ENCODE assay signal across 13 cellular contexts in the genomic region with DNA sequence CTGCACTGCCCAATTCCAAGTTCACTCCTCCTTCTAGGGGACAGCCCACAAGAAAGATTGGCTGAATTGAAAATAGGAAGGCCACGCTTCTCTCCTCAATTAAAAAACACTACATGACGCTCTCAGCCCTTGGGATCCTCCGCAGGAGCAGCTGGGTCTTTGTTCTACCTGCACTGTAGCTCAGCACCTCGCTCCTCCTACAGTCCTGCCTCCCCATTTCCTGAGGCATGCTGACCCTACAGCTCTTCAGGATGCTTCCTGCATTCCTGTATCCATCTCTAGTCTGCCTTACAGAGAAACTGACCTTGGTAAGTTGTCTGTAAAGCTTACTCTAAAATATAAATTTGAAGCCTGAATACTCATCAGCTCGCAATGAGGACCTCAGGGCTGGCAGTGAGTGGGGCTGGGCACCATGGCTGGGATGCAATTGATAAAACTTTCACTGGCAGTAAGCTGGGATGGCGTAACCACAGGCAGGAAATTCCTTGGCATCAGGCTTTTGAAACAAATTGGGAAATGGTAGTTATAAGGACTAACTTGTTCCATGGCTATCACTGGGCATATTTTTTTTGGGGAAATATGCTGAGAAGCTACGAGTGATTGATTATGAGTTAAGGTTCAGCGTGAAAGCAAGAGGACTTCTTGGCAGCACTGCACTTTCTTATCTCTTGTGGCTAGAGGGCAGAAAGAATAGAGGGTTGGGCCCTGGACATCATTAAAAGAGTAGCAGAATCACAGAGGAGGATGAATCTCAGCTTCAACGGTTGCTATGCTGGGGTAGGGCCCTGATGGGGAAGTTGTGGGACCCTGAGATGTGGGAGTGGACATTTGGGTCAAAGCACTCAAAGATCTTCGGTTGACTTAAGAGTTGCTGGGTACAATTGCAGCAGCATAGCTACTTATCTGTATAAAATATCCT. TPM values are rescaled to one million over a fixed set of nuclear protein-coding genes. Genes with fewer than 3 reads are reported as not detected.
DNase-seq lines count a peak whose midpoint lies in the region; ATAC-seq, FAIRE-seq and TF ChIP-seq lines count a peak whose summit lies in the region.
"Had no signal": no experiment of that assay in that cellular context is flagged by ENCODE, and none has a peak within 500 bp of the region (broad histone marks: within the 10 kb centered on the region; RNA-seq: fewer than 3 reads in every experiment).

No MANE protein-coding gene starts in this region.

- no peak overlapping the region for H3K4me2 ChIP-seq in mammary epithelial cell (ENCODE audit: insufficient read depth, low read depth, low read length)

- dilution Hi-C loops in mammary epithelial cell (cut with HindIII; ENCODE audit: low sequenced_read_pairs) = loop anchor here (25.0 kb wide), 1 partner anchor 94 kb away; no protein-coding TSS in a partner anchor

- peaks cover 10 to 45% of the 10 kb centered on the region in 2 donors for H3K36me3 Mint-ChIP-seq in activated T-cell treated with anti-CD3 and anti-CD28 coated beads, Interleukin-2, amount 50 U/mL, for 72 hours (ENCODE audit: insufficient read depth in 2 of 2)

- H3K9me3 Mint-ChIP-seq in activated T-cell treated with anti-CD3 and anti-CD28 coated beads, Interleukin-2, amount 50 U/mL, for 72 hours = no peaks in the 10 kb centered on the region

- H2AFZ ChIP-seq in mammary epithelial cell (ENCODE audit: low read depth, low read length) = no peak overlapping the region

- no peaks in the 10 kb centered on the region for H3K9me3 ChIP-seq in mammary epithelial cell (replicated peaks; ENCODE audit: insufficient read depth, low read length)

- no TSS peak for BruUV-seq in mammary epithelial cell (replicated peaks; lab: Mats Ljungman, UMichigan)

- intact Hi-C loops in mammary epithelial cell (cut with micrococcal nuclease) = no loop called here

- no peak overlapping the region for H3K27ac ChIP-seq in mammary epithelial cell (ENCODE audit: insufficient read depth, low read depth, low read length)

- H3K36me3 ChIP-seq in mammary epithelial cell (ENCODE audit: insufficient read depth, low read length) = no peaks in the 10 kb centered on the region

- H3K4me1 Mint-ChIP-seq in activated T-cell treated with anti-CD3 and anti-CD28 coated beads, Interleukin-2, amount 50 U/mL, for 72 hours (ENCODE audit: low read depth) = peaks cover 70% of the 10 kb centered on the region

- no peak for DNase-seq in activated T-cell treated with anti-CD3 and anti-CD28 coated beads, Interleukin-2, amount 50 U/mL, for 72 hours
- DNase-seq in activated T-cell treated with anti-CD3 and anti-CD28 coated beads, Interleukin-2, amount 50 U/mL, for 48 hours = no peak
- peak; percentile 72 for DNase-seq in RPMI7951 (ENCODE audit: low read depth)
- peak; percentile 18 for DNase-seq in mammary epithelial cell
- DNase-seq in renal cortical epithelial cell (ENCODE audit: low read depth) = peak; percentile 38
- DNase-seq in HTR-8/SVneo (ENCODE audit: insufficient read length, low spot score) = no peak
- DNase-seq in cortex of kidney (lab: John Stamatoyannopoulos, UW) = no peak
- DNase-seq: AML-193, NCI-H1417 treated with DMSO at 0.1 percent for 48 hours, NCI-H510A had no signal

- H3K4me3 ChIP-seq in mammary epithelial cell (replicated peaks in 1 of 3; ENCODE audit: insufficient read depth in 1 of 3, low read depth in 2 of 3, low read length in 3 of 3) = no peak overlapping the region

- H3K27me3 Mint-ChIP-seq in activated T-cell treated with anti-CD3 and anti-CD28 coated beads, Interleukin-2, amount 50 U/mL, for 72 hours (ENCODE audit: low read depth) = no peaks in the 10 kb centered on the region

- H3K27ac Mint-ChIP-seq in activated T-cell treated with anti-CD3 and anti-CD28 coated beads, Interleukin-2, amount 50 U/mL, for 72 hours = peak overlapping the region; percentile 35

- CTCF ChIA-PET in mammary epithelial cell (lab: Charles Lee; ENCODE audit: low non-redundant PET) = no interaction called here

- no peak for TF ChIP-seq CTCF in mammary epithelial cell (conservative IDR thresholded peaks at IDR 0.05 in 1 of 2, IDR thresholded peaks at IDR 0.05 in 1 of 2; ENCODE audit: extremely low read depth in 1 of 2, insufficient read depth in 1 of 2, low read depth in 1 of 2, low read length in 2 of 2)

- H3K79me2 ChIP-seq in mammary epithelial cell (ENCODE audit: insufficient read depth, low read length) = no peaks in the 10 kb centered on the region

- H3K27me3 ChIP-seq in mammary epithelial cell (ENCODE audit: insufficient read depth, low read length) = no peaks in the 10 kb centered on the region

- peaks cover 22% of the 10 kb centered on the region for H3K4me1 ChIP-seq in mammary epithelial cell (ENCODE audit: insufficient read depth, low read length)

- H3K9ac ChIP-seq in mammary epithelial cell (ENCODE audit: insufficient read depth, low read length) = no peak overlapping the region

- peak overlapping the region; percentile 63 to 81 for H3K4me3 Mint-ChIP-seq in activated T-cell treated with anti-CD3 and anti-CD28 coated beads, Interleukin-2, amount 50 U/mL, for 72 hours

- H4K20me1 ChIP-seq in mammary epithelial cell (ENCODE audit: insufficient read depth, low read length) = no peaks in the 10 kb centered on the region

- no peak for FAIRE-seq in HTR-8/SVneo (lab: Jason Lieb, UNC)

- in situ Hi-C loops in mammary epithelial cell (cut with MboI; ENCODE audit: low sequenced_read_pairs in 2 of 2) = loop anchor here in 1 of 2 donors (25.0 kb wide), 1 partner anchor 94 kb away; no protein-coding TSS in a partner anchor

- ATAC-seq in activated T-cell treated with anti-CD3 and anti-CD28 coated beads, Interleukin-2, amount 50 U/mL, for 72 hours (replicated peaks in 1 of 2) = peak in 1 of 2 donors; percentile 45
- no peak for ATAC-seq in HG03565 (IDR thresholded peaks at IDR 0.05; ENCODE audit: unreplicated experiment)

- WGBS in mammary epithelial cell (ENCODE audit: low coverage, missing lambda C conversion rate) = 67% methylated on average over 10 of the region's 10 CpGs

RNA-seq across cellular contexts. Expression of gene SIRPB1, which starts 11.8 kb away (rescaled TPM):
- total RNA-seq in activated T-cell treated with anti-CD3 and anti-CD28 coated beads, Interleukin-2, amount 50 U/mL, for 72 hours = 1 to 10 TPM in 1 of 2 donors, under 1 TPM in 1; 0.91 to 1.6 TPM
- total RNA-seq in RPMI7951 (2014; rRNA removed; shearing (Covaris generic)) = 15.6 and 22.1 TPM in 2 replicates
- total RNA-seq in mammary epithelial cell (1 to 10 TPM; 3.8 to 5.3 TPM), renal cortical epithelial cell (3.3 and 6.7 TPM in 2 replicates)
- polyA plus RNA-seq in mammary epithelial cell = 2.1 TPM
- polyA minus RNA-seq in mammary epithelial cell = not detected

RNA-seq across cellular contexts. Expression of gene SIRPG, which starts 26.0 kb away (rescaled TPM):
- 10 to 100 TPM; 37.0 to 55.4 TPM for total RNA-seq in activated T-cell treated with anti-CD3 and anti-CD28 coated beads, Interleukin-2, amount 50 U/mL, for 72 hours
- 2.9 and 3.1 TPM in 2 replicates for total RNA-seq in RPMI7951 (2014; rRNA removed; shearing (Covaris generic))
- total RNA-seq in mammary epithelial cell = not detected
- 0.60 TPM for polyA plus RNA-seq in mammary epithelial cell
- polyA minus RNA-seq in mammary epithelial cell = 7.2 TPM
- not detected in 2 replicates for total RNA-seq in renal cortical epithelial cell
- total RNA-seq: Daoy, pulmonary artery endothelial cell had no signal

Comparison
In these comparisons a context has a peak if more than half of its experiments do, and no peak if none do; other contexts are left out.
1. DNase-seq: peak in RPMI7951 (single experiment), mammary epithelial cell (single experiment) and renal cortical epithelial cell (single experiment); none in activated T-cell treated with anti-CD3 and anti-CD28 coated beads, Interleukin-2, amount 50 U/mL, for 72 hours (0 of 2), activated T-cell treated with anti-CD3 and anti-CD28 coated beads, Interleukin-2, amount 50 U/mL, for 48 hours (0 of 2), HTR-8/SVneo (single experiment) and cortex of kidney (single experiment).